ENCODE assay signal across 12 cellular contexts in the genomic region with DNA sequence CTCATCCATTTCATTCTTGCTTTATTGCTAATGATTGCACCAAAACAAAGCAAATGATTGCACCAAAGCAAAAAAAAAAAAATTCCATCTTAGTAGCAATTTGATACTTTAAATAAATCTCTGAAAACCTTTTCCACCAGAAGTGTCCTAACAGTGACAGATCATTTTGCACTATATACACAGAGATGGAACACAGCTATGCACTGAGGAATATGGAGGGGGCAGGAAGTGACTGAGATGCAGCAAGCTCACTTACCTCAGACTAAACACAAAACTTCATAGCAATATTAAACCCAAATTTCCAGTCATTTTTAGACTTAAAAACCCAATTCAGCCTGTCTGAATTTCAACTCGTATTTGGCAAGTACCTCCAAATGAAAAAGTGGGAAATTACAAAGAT. TPM values are rescaled to one million over a fixed set of nuclear protein-coding genes. Genes with fewer than 3 reads are reported as not detected.
DNase-seq lines count a peak whose midpoint lies in the region; ATAC-seq lines count a peak whose summit lies in the region.
"Had no signal": no experiment of that assay in that cellular context is flagged by ENCODE, and none has a peak within 500 bp of the region (broad histone marks: within the 10 kb centered on the region; RNA-seq: fewer than 3 reads in every experiment).

No MANE protein-coding gene starts in this region.

- no peak overlapping the region for H2BK5ac ChIP-seq in mesenchymal stem cell (ENCODE audit: low read depth, low read length, poor library complexity, severe bottlenecking)

- intact Hi-C loops in CD4-positive, alpha-beta memory T cell (cut with micrococcal nuclease), result loop anchor here (1.0 to 5.0 kb wide), 3 partner anchors 9 to 62 kb away; no protein-coding TSS in a partner anchor

- H3K79me1 ChIP-seq in mesenchymal stem cell (replicated peaks; ENCODE audit: low read length, poor library complexity, severe bottlenecking), result peaks cover 7% of the 10 kb centered on the region

- H4K8ac ChIP-seq in mesenchymal stem cell (ENCODE audit: low read length), result no peak overlapping the region

- H3K9ac ChIP-seq in mesenchymal stem cell (ENCODE audit: low read length), result peak overlapping the region; percentile 86

- no peak overlapping the region for H3K23ac ChIP-seq in mesenchymal stem cell (ENCODE audit: low read length in 2 of 2)

- H3K4ac ChIP-seq in mesenchymal stem cell (ENCODE audit: low read depth in 1 of 2, low read length in 2 of 2), result no peak overlapping the region

- POLR2A ChIA-PET in CD4-positive, alpha-beta memory T cell (lab: Charles Lee; ENCODE audit: partially characterized antibody), result interaction anchor here (0.6 to 11.0 kb wide), 14 partner anchors 9 to 84 kb away, joined by 3 to 274 read pairs (median 12); partner anchors contain the start of gene HIVEP2
- POLR2A ChIA-PET in activated naive CD8-positive, alpha-beta T cell treated with anti-CD3 and anti-CD28 coated beads, Interleukin-2, amount 10 ng/mL, durations not matched to agents 7 days and 5 days (lab: Charles Lee), result interaction anchor here (0.8 to 2.9 kb wide), 6 partner anchors 9 to 61 kb away, joined by 3 to 15 read pairs (median 8); partner anchors contain the start of gene HIVEP2

- DNase-seq in CD4-positive, alpha-beta memory T cell, result peak; percentile 41 to 67 (median 42)
- DNase-seq in activated naive CD8-positive, alpha-beta T cell treated with anti-CD3 and anti-CD28 coated beads, Interleukin-2, amount 10 ng/mL, durations not matched to agents 7 days and 5 days, result no peak
- DNase-seq in mesenchymal stem cell (peak; percentile 43), iPS-NIHi11 (ENCODE audit: low spot score) (no peak), DMS 273 treated with DMSO at 0.1 percent for 48 hours (lab: John Stamatoyannopoulos, UW) (no peak), H4 (ENCODE audit: low spot score) (no peak)
- DNase-seq: adrenal gland; COR-L47; NCI-H1694; stimulated activated naive CD4-positive, alpha-beta T cell treated with Interleukin-2 at 50 U/mL for 16 hours had no signal

- peaks cover 5 to 12% of the 10 kb centered on the region in 2 donors for H3K36me3 Mint-ChIP-seq in CD4-positive, alpha-beta memory T cell
- peaks cover 5% of the 10 kb centered on the region for H3K36me3 Mint-ChIP-seq in IgD-negative memory B cell
- peaks cover 6% of the 10 kb centered on the region for H3K36me3 Mint-ChIP-seq in activated naive CD8-positive, alpha-beta T cell treated with anti-CD3 and anti-CD28 coated beads, Interleukin-2, amount 10 ng/mL, durations not matched to agents 7 days and 5 days

- peak overlapping the region; percentile 86 for H3K27ac ChIP-seq in CD4-positive, alpha-beta memory T cell (ENCODE audit: low read depth, low read length)
- H3K27ac ChIP-seq in mesenchymal stem cell (ENCODE audit: low read length, poor library complexity, severe bottlenecking), result no peak overlapping the region
- H3K27ac ChIP-seq: adrenal gland had no signal

- no peak overlapping the region for H2BK15ac ChIP-seq in mesenchymal stem cell (ENCODE audit: low read depth, poor library complexity, severe bottlenecking)

- H3K27ac Mint-ChIP-seq in CD4-positive, alpha-beta memory T cell, result peak overlapping the region in 3 of 7 donors; percentile 98 to 99 (median 98)
- H3K27ac Mint-ChIP-seq in IgD-negative memory B cell, result peak overlapping the region in 2 of 3 donors; percentile 48 to 69
- H3K27ac Mint-ChIP-seq in activated naive CD8-positive, alpha-beta T cell treated with anti-CD3 and anti-CD28 coated beads, Interleukin-2, amount 10 ng/mL, durations not matched to agents 7 days and 5 days, result peak overlapping the region; percentile 89

- peaks cover 91% of the 10 kb centered on the region for H3K4me1 ChIP-seq in CD4-positive, alpha-beta memory T cell (ENCODE audit: insufficient read depth, low read length)
- H3K4me1 ChIP-seq in mesenchymal stem cell (ENCODE audit: control insufficient read depth, insufficient read depth, low read depth, low read length), result peaks cover 4% of the 10 kb centered on the region

- no peak overlapping the region for H3K18ac ChIP-seq in mesenchymal stem cell (ENCODE audit: low read depth in 1 of 2, low read length in 2 of 2)

- H3K4me1 Mint-ChIP-seq in CD4-positive, alpha-beta memory T cell, result peaks cover 19 to 64% (median 44%) of the 10 kb centered on the region in 4 donors
- peaks cover 45 to 48% (median 47%) of the 10 kb centered on the region in 3 donors for H3K4me1 Mint-ChIP-seq in IgD-negative memory B cell
- peaks cover 67% of the 10 kb centered on the region for H3K4me1 Mint-ChIP-seq in activated naive CD8-positive, alpha-beta T cell treated with anti-CD3 and anti-CD28 coated beads, Interleukin-2, amount 10 ng/mL, durations not matched to agents 7 days and 5 days

- peak overlapping the region in 1 of 2 donors; percentile 33 for H3K4me3 ChIP-seq in CD4-positive, alpha-beta memory T cell (ENCODE audit: low read length in 2 of 2)
- H3K4me3 ChIP-seq in mesenchymal stem cell (ENCODE audit: insufficient read depth in 1 of 2, low read depth in 1 of 2, low read length in 2 of 2), result no peak overlapping the region
- H3K4me3 ChIP-seq: adrenal gland had no signal

- no peaks in the 10 kb centered on the region for H3K9me3 Mint-ChIP-seq in CD4-positive, alpha-beta memory T cell
- no peaks in the 10 kb centered on the region for H3K9me3 Mint-ChIP-seq in IgD-negative memory B cell
- H3K9me3 Mint-ChIP-seq in activated naive CD8-positive, alpha-beta T cell treated with anti-CD3 and anti-CD28 coated beads, Interleukin-2, amount 10 ng/mL, durations not matched to agents 7 days and 5 days, result no peaks in the 10 kb centered on the region

- CTCF ChIA-PET in CD4-positive, alpha-beta memory T cell (lab: Charles Lee; ENCODE audit: partially characterized antibody), result interaction anchor here (1.0 to 3.0 kb wide), 3 partner anchors 13 to 40 kb away, joined by 3 to 10 read pairs (median 3); no protein-coding TSS in a partner anchor

- ATAC-seq in activated naive CD8-positive, alpha-beta T cell treated with anti-CD3 and anti-CD28 coated beads, Interleukin-2, amount 10 ng/mL, durations not matched to agents 7 days and 5 days (ENCODE audit: low read depth), result peak; percentile 34
- no peak for ATAC-seq in HG02885 (IDR thresholded peaks at IDR 0.05; ENCODE audit: poor library complexity, unreplicated experiment)

- no peaks in the 10 kb centered on the region for H3K27me3 Mint-ChIP-seq in CD4-positive, alpha-beta memory T cell
- no peaks in the 10 kb centered on the region for H3K27me3 Mint-ChIP-seq in IgD-negative memory B cell
- no peaks in the 10 kb centered on the region for H3K27me3 Mint-ChIP-seq in activated naive CD8-positive, alpha-beta T cell treated with anti-CD3 and anti-CD28 coated beads, Interleukin-2, amount 10 ng/mL, durations not matched to agents 7 days and 5 days

- no peaks in the 10 kb centered on the region for H3K36me3 ChIP-seq in CD4-positive, alpha-beta memory T cell (ENCODE audit: insufficient read depth, low read length)
- no peaks in the 10 kb centered on the region for H3K36me3 ChIP-seq in mesenchymal stem cell (ENCODE audit: control insufficient read depth in 1 of 2, insufficient read depth in 2 of 2, low read depth in 1 of 2, low read length in 2 of 2)
- H3K36me3 ChIP-seq: adrenal gland had no signal

- H2AK5ac ChIP-seq in mesenchymal stem cell (ENCODE audit: low read length, severe bottlenecking), result no peak overlapping the region

- no peak overlapping the region for H3K14ac ChIP-seq in mesenchymal stem cell (ENCODE audit: low read length in 2 of 2)

- H3K9me3 ChIP-seq in CD4-positive, alpha-beta memory T cell (ENCODE audit: control insufficient read depth in 1 of 2, low read length in 2 of 2), result no peaks in the 10 kb centered on the region
- H3K9me3 ChIP-seq in mesenchymal stem cell (ENCODE audit: control insufficient read depth, low read length), result no peaks in the 10 kb centered on the region
- H3K9me3 ChIP-seq: adrenal gland had no signal

- no peak overlapping the region for H3K4me2 ChIP-seq in mesenchymal stem cell (ENCODE audit: low read length, poor library complexity, severe bottlenecking)

- H3K27me3 ChIP-seq in CD4-positive, alpha-beta memory T cell (ENCODE audit: insufficient read depth, low read length), result no peaks in the 10 kb centered on the region
- no peaks in the 10 kb centered on the region for H3K27me3 ChIP-seq in mesenchymal stem cell (ENCODE audit: control insufficient read depth in 1 of 2, insufficient read depth in 1 of 2, low read length in 2 of 2)
- H3K27me3 ChIP-seq: adrenal gland had no signal

- H2BK12ac ChIP-seq in mesenchymal stem cell (ENCODE audit: low read length in 2 of 2), result no peak overlapping the region

- peak overlapping the region in 7 of 8 donors; percentile 78 to 91 (median 84) for H3K4me3 Mint-ChIP-seq in CD4-positive, alpha-beta memory T cell
- H3K4me3 Mint-ChIP-seq in IgD-negative memory B cell, result peak overlapping the region in 1 of 4 donors; percentile 62
- peak overlapping the region; percentile 76 for H3K4me3 Mint-ChIP-seq in activated naive CD8-positive, alpha-beta T cell treated with anti-CD3 and anti-CD28 coated beads, Interleukin-2, amount 10 ng/mL, durations not matched to agents 7 days and 5 days

- 67% methylated on average over 1 of the region's 1 CpG for WGBS in mesenchymal stem cell

- no peak overlapping the region for H4K91ac ChIP-seq in mesenchymal stem cell (ENCODE audit: low read length)

- no peak overlapping the region for H2BK120ac ChIP-seq in mesenchymal stem cell (ENCODE audit: low read depth, low read length)

- H2AFZ ChIP-seq in mesenchymal stem cell (ENCODE audit: low read depth, low read length), result no peak overlapping the region

RNA-seq across cellular contexts. Expression of gene HIVEP2, which starts 41.2 kb away (rescaled TPM):
- 10 to 100 TPM; 90.6 to 92.7 TPM for total RNA-seq in CD4-positive, alpha-beta memory T cell
- 10 to 100 TPM in 1 of 2 donors, 1 to 10 TPM in 1; 5.0 to 22.9 TPM for polyA plus RNA-seq in CD4-positive, alpha-beta memory T cell
- polyA plus RNA-seq in IgD-negative memory B cell, result 5.9 TPM
- total RNA-seq in activated naive CD8-positive, alpha-beta T cell treated with anti-CD3 and anti-CD28 coated beads, Interleukin-2, amount 10 ng/mL, durations not matched to agents 7 days and 5 days, result 10 to 100 TPM; 45.8 to 49.7 TPM
- polyA plus RNA-seq in mesenchymal stem cell (2013, experiment 1 of 2), result 8.5 TPM
- 8.1 TPM for polyA plus RNA-seq in mesenchymal stem cell (2013, experiment 2 of 2)
- total RNA-seq in H4 (2014; rRNA removed; shearing (Covaris generic)), result 3.6 and 4.1 TPM in 2 replicates

Comparison
In these comparisons a context has a peak if more than half of its experiments do, and no peak if none do; other contexts are left out.
1. DNase-seq: peak in CD4-positive, alpha-beta memory T cell (5 of 5) and mesenchymal stem cell (single experiment); none in activated naive CD8-positive, alpha-beta T cell treated with anti-CD3 and anti-CD28 coated beads, Interleukin-2, amount 10 ng/mL, durations not matched to agents 7 days and 5 days (single experiment), iPS-NIHi11 (single experiment), DMS 273 treated with DMSO at 0.1 percent for 48 hours (single experiment) and H4 (single experiment).